Comparison of ENCODE assay signal across 9 cellular contexts in genomic region chr9:105114956-105115728, GRCh38.
A peak's percentile ranks its signal among the peaks of the same experiment; 100 is the strongest.
DNase-seq lines count a peak whose midpoint lies in the region; ATAC-seq, FAIRE-seq and TF ChIP-seq lines count a peak whose summit lies in the region.
"Had no signal": no experiment of that assay in that cellular context is flagged by ENCODE, and none has a peak within 500 bp of the region (broad histone marks: within the 10 kb centered on the region; RNA-seq: fewer than 3 reads in every experiment).

No MANE protein-coding gene starts in this region.

- H3K36me3 Mint-ChIP-seq in activated T-cell treated with anti-CD3 and anti-CD28 coated beads, Interleukin-2, amount 50 U/mL, for 24 hours (ENCODE audit: low read depth) = no peaks in the 10 kb centered on the region

- no peak overlapping the region for H3K27ac Mint-ChIP-seq in activated T-cell treated with anti-CD3 and anti-CD28 coated beads, Interleukin-2, amount 50 U/mL, for 24 hours
- peak overlapping the region; percentile 69 to 91 for H3K27ac Mint-ChIP-seq in stimulated activated naive CD8-positive, alpha-beta T cell treated with anti-CD3 and anti-CD28 coated beads, Interleukin-15, amount 100 ng/mL, for 72 hours

- H3K4me3 ChIP-seq in fibroblast of villous mesenchyme (ENCODE audit: low read depth, low read length) = no peak overlapping the region
- H3K4me3 ChIP-seq in coronary artery = no peak overlapping the region

- FAIRE-seq in RCC 7860 (lab: Jason Lieb, UNC) = peak; percentile 81

- H3K27ac ChIP-seq in coronary artery = no peak overlapping the region
- H3K27ac ChIP-seq: C4-2B had no signal

- ATAC-seq in HG03064 (IDR thresholded peaks at IDR 0.05; ENCODE audit: low read depth, unreplicated experiment) = peak; percentile 67
- peak; percentile 89 for ATAC-seq in stimulated activated naive CD8-positive, alpha-beta T cell treated with anti-CD3 and anti-CD28 coated beads, Interleukin-15, amount 100 ng/mL, for 72 hours

- peaks cover 27% of the 10 kb centered on the region for H3K4me1 Mint-ChIP-seq in activated T-cell treated with anti-CD3 and anti-CD28 coated beads, Interleukin-2, amount 50 U/mL, for 24 hours (ENCODE audit: low read depth)
- peaks cover 26% of the 10 kb centered on the region for H3K4me1 Mint-ChIP-seq in stimulated activated naive CD8-positive, alpha-beta T cell treated with anti-CD3 and anti-CD28 coated beads, Interleukin-15, amount 100 ng/mL, for 72 hours

- H3K27me3 Mint-ChIP-seq in activated T-cell treated with anti-CD3 and anti-CD28 coated beads, Interleukin-2, amount 50 U/mL, for 24 hours = no peaks in the 10 kb centered on the region
- H3K27me3 Mint-ChIP-seq in stimulated activated naive CD8-positive, alpha-beta T cell treated with anti-CD3 and anti-CD28 coated beads, Interleukin-15, amount 100 ng/mL, for 72 hours = no peaks in the 10 kb centered on the region

- H3K9me3 Mint-ChIP-seq in activated T-cell treated with anti-CD3 and anti-CD28 coated beads, Interleukin-2, amount 50 U/mL, for 24 hours = no peaks in the 10 kb centered on the region
- H3K9me3 Mint-ChIP-seq in stimulated activated naive CD8-positive, alpha-beta T cell treated with anti-CD3 and anti-CD28 coated beads, Interleukin-15, amount 100 ng/mL, for 72 hours = no peaks in the 10 kb centered on the region

- DNase-seq in activated T-cell treated with anti-CD3 and anti-CD28 coated beads, Interleukin-2, amount 50 U/mL, for 24 hours = no peak
- no peak for DNase-seq in activated T-cell treated with anti-CD3 and anti-CD28 coated beads, Interleukin-2, amount 50 U/mL, for 1 hour
- DNase-seq in RCC 7860 (ENCODE audit: low spot score) = peak; percentile 74
- DNase-seq in fibroblast of villous mesenchyme (ENCODE audit: low read depth) = peak; percentile 89
- peak; percentile 12 to 58 for DNase-seq in stimulated activated naive CD8-positive, alpha-beta T cell treated with anti-CD3 and anti-CD28 coated beads, Interleukin-15, amount 100 ng/mL, for 72 hours
- DNase-seq in coronary artery (ENCODE audit: low spot score) = no peak
- DNase-seq in amniotic stem cell (lab: John Stamatoyannopoulos, UW) = no peak

- TF ChIP-seq CTCF in fibroblast of villous mesenchyme (IDR thresholded peaks at IDR 0.05; ENCODE audit: insufficient read depth, low read depth, low read length) (no peak), coronary artery (IDR thresholded peaks at IDR 0.05) (no peak)

- H3K4me3 Mint-ChIP-seq in activated T-cell treated with anti-CD3 and anti-CD28 coated beads, Interleukin-2, amount 50 U/mL, for 24 hours = peak overlapping the region; percentile 39
- H3K4me3 Mint-ChIP-seq in stimulated activated naive CD8-positive, alpha-beta T cell treated with anti-CD3 and anti-CD28 coated beads, Interleukin-15, amount 100 ng/mL, for 72 hours = peak overlapping the region; percentile 33 to 35

Comparison
In these comparisons a context has a peak if more than half of its experiments do, and no peak if none do; other contexts are left out.
1. DNase-seq: peak in RCC 7860 (single experiment), fibroblast of villous mesenchyme (single experiment) and stimulated activated naive CD8-positive, alpha-beta T cell treated with anti-CD3 and anti-CD28 coated beads, Interleukin-15, amount 100 ng/mL, for 72 hours (2 of 2); none in activated T-cell treated with anti-CD3 and anti-CD28 coated beads, Interleukin-2, amount 50 U/mL, for 24 hours (single experiment), activated T-cell treated with anti-CD3 and anti-CD28 coated beads, Interleukin-2, amount 50 U/mL, for 1 hour (single experiment), coronary artery (single experiment) and amniotic stem cell (single experiment).